ENCODE assay signal across 9 cellular contexts in the genomic region with DNA sequence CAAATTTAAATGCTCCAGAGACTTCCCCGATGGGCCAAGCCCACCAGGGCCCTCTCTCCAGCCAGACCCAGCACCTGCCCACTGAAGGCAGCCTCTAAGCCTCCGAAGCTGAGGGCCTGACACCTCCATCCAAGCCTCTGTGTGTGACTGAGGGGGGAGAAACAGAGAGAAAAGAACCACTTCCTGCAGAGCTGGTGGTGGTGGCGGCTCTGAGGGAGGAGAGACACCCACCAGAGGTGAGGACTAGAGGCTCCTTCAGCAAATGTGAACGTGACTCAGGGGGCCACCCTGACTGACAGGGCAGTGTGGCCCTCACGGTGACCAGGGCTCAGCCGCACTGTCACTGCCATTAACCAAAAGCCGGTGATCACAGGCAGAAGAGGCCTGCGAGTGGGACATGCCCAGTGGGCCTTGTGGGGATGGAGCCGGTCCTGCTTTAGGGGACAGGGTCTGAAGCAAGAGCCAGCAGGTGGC. TPM values are rescaled to one million over a fixed set of nuclear protein-coding genes. Genes with fewer than 3 reads are reported as not detected.
DNase-seq lines count a peak whose midpoint lies in the region; ATAC-seq, FAIRE-seq and TF ChIP-seq lines count a peak whose summit lies in the region.
"Had no signal": no experiment of that assay in that cellular context is flagged by ENCODE, and none has a peak within 500 bp of the region (broad histone marks: within the 10 kb centered on the region; RNA-seq: fewer than 3 reads in every experiment).

No MANE protein-coding gene starts in this region.

- CTCF ChIA-PET in SK-N-SH (lab: Yijun Ruan, JAX), result interaction anchor here (1.6 kb wide), 1 partner anchor 59 kb away, joined by 4 read pairs; no protein-coding TSS in a partner anchor

- peak overlapping the region; percentile 4 for H2BK15ac ChIP-seq in neuronal stem cell (ENCODE audit: low read length)

- H3K36me3 Mint-ChIP-seq in HFFc6 (ENCODE audit: low read depth), result no peaks in the 10 kb centered on the region

- H3K4me1 ChIP-seq in neuronal stem cell (ENCODE audit: control insufficient read depth in 2 of 2, insufficient read depth in 1 of 2, low read depth in 1 of 2, low read length in 2 of 2), result peaks cover 12 to 16% of the 10 kb centered on the region in 2 donors
- peaks cover 0 to 2% of the 10 kb centered on the region in 2 experiments; a peak in 1 of 4 replicates for H3K4me1 ChIP-seq in SK-N-SH (ENCODE audit: control insufficient read depth in 1 of 2, insufficient read depth in 2 of 2, low read depth in 1 of 2, low read length in 1 of 2)

- H3K79me2 ChIP-seq in SK-N-SH (ENCODE audit: insufficient read depth), result no peaks in the 10 kb centered on the region

- no peak for TF ChIP-seq RAD21 in SK-N-SH (IDR thresholded peaks at IDR 0.05; ENCODE audit: low read length)

- no peak overlapping the region for H4K91ac ChIP-seq in neuronal stem cell (ENCODE audit: low read depth, low read length, poor library complexity)

- H3K18ac ChIP-seq in neuronal stem cell (ENCODE audit: low read length), result peak overlapping the region; percentile 91

- H3K36me3 ChIP-seq in neuronal stem cell (replicated peaks in 1 of 2; ENCODE audit: control insufficient read depth in 2 of 2, insufficient read depth in 2 of 2, low read length in 2 of 2) (no peaks in the 10 kb centered on the region), SK-N-SH (replicated peaks in 1 of 2; ENCODE audit: control insufficient read depth in 1 of 2, insufficient read depth in 2 of 2, low read length in 1 of 2) (no peaks in the 10 kb centered on the region)

- peak overlapping the region; percentile 49 for H2BK5ac ChIP-seq in neuronal stem cell (ENCODE audit: low read length)

- H3K27me3 Mint-ChIP-seq in HFFc6 (ENCODE audit: insufficient read depth), result peaks cover 37% of the 10 kb centered on the region

- H3K27ac Mint-ChIP-seq in HFFc6, result no peak overlapping the region

- peak; percentile 40 for DNase-seq in GM19239 (ENCODE audit: insufficient read length, low spot score)
- DNase-seq in activated CD8-positive, alpha-beta memory T cell treated with anti-CD3 and anti-CD28 coated beads for 24 hours, result peak; percentile 80
- no peak for DNase-seq in neuronal stem cell (ENCODE audit: low spot score)
- DNase-seq in SK-N-SH, result no peak
- no peak for DNase-seq in hepatic stellate cell (ENCODE audit: low spot score)
- no peak for DNase-seq in NCI-H510A (lab: John Stamatoyannopoulos, UW)
- DNase-seq in HFFc6, result no peak

- H3K9me2 ChIP-seq in SK-N-SH, result no peaks in the 10 kb centered on the region

- H3K23ac ChIP-seq in neuronal stem cell (ENCODE audit: low read depth, low read length, poor library complexity), result no peak overlapping the region

- H4K20me1 ChIP-seq in SK-N-SH (ENCODE audit: insufficient read depth), result no peaks in the 10 kb centered on the region

- H3K4me2 ChIP-seq in neuronal stem cell (ENCODE audit: insufficient read depth, low read length, poor library complexity, severe bottlenecking) (no peak overlapping the region), SK-N-SH (no peak overlapping the region)

- H3F3A ChIP-seq in SK-N-SH (replicated peaks; ENCODE audit: insufficient read depth), result no peaks in the 10 kb centered on the region

- H3K9ac ChIP-seq in neuronal stem cell (ENCODE audit: low read depth, low read length, poor library complexity), result no peak overlapping the region
- H3K9ac ChIP-seq in SK-N-SH, result no peak overlapping the region

- H4K8ac ChIP-seq in neuronal stem cell (ENCODE audit: low read depth, low read length), result no peak overlapping the region

- no peak overlapping the region for H3K4me3 ChIP-seq in neuronal stem cell (ENCODE audit: low read length in 2 of 2)
- H3K4me3 ChIP-seq in SK-N-SH (ENCODE audit: low read depth in 2 of 2, low read length in 1 of 2), result no peak overlapping the region

- peak; percentile 74 for ATAC-seq in HG03108 (IDR thresholded peaks at IDR 0.05; ENCODE audit: unreplicated experiment)

- no peak overlapping the region for H3K4ac ChIP-seq in neuronal stem cell (ENCODE audit: low read length)

- no peaks in the 10 kb centered on the region for H3K9me3 ChIP-seq in neuronal stem cell (replicated peaks in 1 of 2; ENCODE audit: control insufficient read depth in 2 of 2, insufficient read depth in 1 of 2, low read depth in 1 of 2, low read length in 2 of 2)
- H3K9me3 ChIP-seq in SK-N-SH, result no peaks in the 10 kb centered on the region; the same call in 1 of the 2 replicates

- no peak overlapping the region for H3K14ac ChIP-seq in neuronal stem cell (ENCODE audit: low read length)

- no peak for FAIRE-seq in GM19239 (lab: Jason Lieb, UNC)

- no peaks in the 10 kb centered on the region for H3K9me3 Mint-ChIP-seq in HFFc6

- TF ChIP-seq CTCF in SK-N-SH (IDR thresholded peaks at IDR 0.05), result no peak
- no peak for TF ChIP-seq CTCF in HFFc6 (IDR thresholded peaks at IDR 0.05)

- H2AFZ ChIP-seq in neuronal stem cell (ENCODE audit: low read length) (peak overlapping the region; percentile 71), SK-N-SH (ENCODE audit: low read depth) (no peak overlapping the region)

- H3K27me3 ChIP-seq in neuronal stem cell (ENCODE audit: control insufficient read depth in 3 of 3, insufficient read depth in 3 of 3, low read depth in 1 of 3, low read length in 3 of 3), result peaks cover 0 to 3% (median 0%) of the 10 kb centered on the region in 3 experiments
- H3K27me3 ChIP-seq in SK-N-SH (ENCODE audit: insufficient read depth), result no peaks in the 10 kb centered on the region

- no peak for TF ChIP-seq EP300 in SK-N-SH (IDR thresholded peaks at IDR 0.05; ENCODE audit: borderline replicate concordance in 1 of 2, low read depth in 1 of 2, low read length in 1 of 2)

- no peak overlapping the region for H2BK12ac ChIP-seq in neuronal stem cell (ENCODE audit: low read length)

- POLR2A ChIA-PET in SK-N-SH (lab: Yijun Ruan, JAX), result no interaction called here

- no CpG with 5 or more reads among the region's 9 CpGs for WGBS in neuronal stem cell (ENCODE audit: extremely low coverage in 2 of 2, insufficient read length in 2 of 2, insufficient replicate concordance in 1 of 2), 2 donors
- 39% methylated on average over 6 of the region's 9 CpGs for WGBS in SK-N-SH (ENCODE audit: low lambda C conversion rate)

- H3K79me1 ChIP-seq in neuronal stem cell (ENCODE audit: low read depth, low read length), result no peaks in the 10 kb centered on the region

- H3K27ac ChIP-seq in neuronal stem cell (replicated peaks; ENCODE audit: low read length) (no peak overlapping the region), SK-N-SH (ENCODE audit: low read depth in 2 of 2, low read length in 1 of 2) (no peak overlapping the region)

- peak overlapping the region; percentile 20 for H2AK5ac ChIP-seq in neuronal stem cell (ENCODE audit: low read depth, low read length)

- no peak overlapping the region for H2BK120ac ChIP-seq in neuronal stem cell (ENCODE audit: low read depth, low read length)

- no peak overlapping the region for H3K4me3 Mint-ChIP-seq in HFFc6

- H3K4me1 Mint-ChIP-seq in HFFc6 (ENCODE audit: low read depth), result peaks cover 5% of the 10 kb centered on the region; the same call in 1 of the 2 replicates

TF ChIP-seq in SK-N-SH, 30 proteins besides CTCF, POLR2A, EP300 and RAD21 (continues in another document):
- TF ChIP-seq FOXM1 (IDR thresholded peaks at IDR 0.05; ENCODE audit: low read depth), result no peak
- TF ChIP-seq, protein P1, sequence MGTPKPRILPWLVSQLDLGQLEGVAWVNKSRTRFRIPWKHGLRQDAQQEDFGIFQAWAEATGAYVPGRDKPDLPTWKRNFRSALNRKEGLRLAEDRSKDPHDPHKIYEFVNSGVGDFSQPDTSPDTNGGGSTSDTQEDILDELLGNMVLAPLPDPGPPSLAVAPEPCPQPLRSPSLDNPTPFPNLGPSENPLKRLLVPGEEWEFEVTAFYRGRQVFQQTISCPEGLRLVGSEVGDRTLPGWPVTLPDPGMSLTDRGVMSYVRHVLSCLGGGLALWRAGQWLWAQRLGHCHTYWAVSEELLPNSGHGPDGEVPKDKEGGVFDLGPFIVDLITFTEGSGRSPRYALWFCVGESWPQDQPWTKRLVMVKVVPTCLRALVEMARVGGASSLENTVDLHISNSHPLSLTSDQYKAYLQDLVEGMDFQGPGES (IDR thresholded peaks at IDR 0.05; ENCODE audit: low read depth, low read length), result no peak
- TF ChIP-seq RFX5 (IDR thresholded peaks at IDR 0.05; ENCODE audit: low read length), result no peak
- TF ChIP-seq YY1 (IDR thresholded peaks at IDR 0.05; ENCODE audit: low read depth), result no peak
- TF ChIP-seq, protein P2, sequence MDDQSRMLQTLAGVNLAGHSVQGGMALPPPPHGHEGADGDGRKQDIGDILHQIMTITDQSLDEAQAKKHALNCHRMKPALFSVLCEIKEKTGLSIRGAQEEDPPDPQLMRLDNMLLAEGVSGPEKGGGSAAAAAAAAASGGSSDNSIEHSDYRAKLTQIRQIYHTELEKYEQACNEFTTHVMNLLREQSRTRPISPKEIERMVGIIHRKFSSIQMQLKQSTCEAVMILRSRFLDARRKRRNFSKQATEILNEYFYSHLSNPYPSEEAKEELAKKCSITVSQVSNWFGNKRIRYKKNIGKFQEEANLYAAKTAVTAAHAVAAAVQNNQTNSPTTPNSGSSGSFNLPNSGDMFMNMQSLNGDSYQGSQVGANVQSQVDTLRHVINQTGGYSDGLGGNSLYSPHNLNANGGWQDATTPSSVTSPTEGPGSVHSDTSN (IDR thresholded peaks at IDR 0.05), result no peak
- TF ChIP-seq CHD2 (IDR thresholded peaks at IDR 0.05; ENCODE audit: low read length, partially characterized antibody), result no peak
- TF ChIP-seq JUND (IDR thresholded peaks at IDR 0.05), result no peak
- TF ChIP-seq TAF1 (IDR thresholded peaks at IDR 0.05; ENCODE audit: borderline replicate concordance, low read depth, low read length), result no peak
- TF ChIP-seq MEF2A (IDR thresholded peaks at IDR 0.05; ENCODE audit: borderline replicate concordance, low read depth), result no peak

RNA-seq across cellular contexts. Expression of a gene that starts 31.0 kb away (rescaled TPM):
- not detected for polyA plus RNA-seq in neuronal stem cell (2013, experiment 1 of 2)
- polyA plus RNA-seq in neuronal stem cell (2013, experiment 2 of 2), result not detected
- not detected in 2 replicates for polyA plus RNA-seq in SK-N-SH (2012; rRNA removed)
- polyA plus RNA-seq in SK-N-SH (2012; cell fraction: cytosol; rRNA removed), result not detected in 2 replicates
- polyA plus RNA-seq in SK-N-SH (2012; cell fraction: nucleus; rRNA removed), result not detected in 2 replicates
- not detected for total RNA-seq in HFFc6 (2021; fragmentation: NEBNext Ultra II Directional; extraction: Animal tissue kit (Norgen Biotek cat#: 25700))
- total RNA-seq: fibroblast of villous mesenchyme had no signal

Comparison
In these comparisons a context has a peak if more than half of its experiments do, and no peak if none do; other contexts are left out.
1. DNase-seq: peak in GM19239 (single experiment) and activated CD8-positive, alpha-beta memory T cell treated with anti-CD3 and anti-CD28 coated beads for 24 hours (single experiment); none in neuronal stem cell (single experiment), SK-N-SH (single experiment), hepatic stellate cell (single experiment), NCI-H510A (single experiment) and HFFc6 (single experiment).